33 cellular contexts compared by ENCODE assay signal in the genomic region with DNA sequence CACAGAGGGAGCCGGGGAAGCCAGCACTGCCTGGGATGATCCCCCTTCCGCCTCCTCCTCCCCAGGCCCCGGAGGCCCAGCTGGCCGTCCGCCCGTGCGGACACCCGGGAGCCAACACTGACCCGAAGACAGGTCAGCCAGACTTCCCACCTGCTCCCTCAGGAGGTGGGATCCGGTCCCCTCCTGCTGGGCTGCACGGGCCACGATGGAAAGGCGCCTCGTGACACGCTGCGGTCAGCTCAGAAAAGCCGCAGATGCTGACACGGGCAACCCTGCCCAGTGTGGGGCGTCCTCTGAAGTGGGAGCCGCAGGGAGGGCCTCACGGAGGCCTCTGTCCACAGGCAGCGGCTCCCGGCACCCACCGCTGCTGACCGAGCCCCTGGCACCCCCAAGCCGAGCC. TPM values are rescaled to one million over a fixed set of nuclear protein-coding genes. Genes with fewer than 3 reads are reported as not detected.
"Had no signal": no experiment of that assay in that cellular context is flagged by ENCODE, and none has a peak within 500 bp of the region (broad histone marks: within the 10 kb centered on the region; RNA-seq: fewer than 3 reads in every experiment).

No MANE protein-coding gene starts in this region.

- H3K4me3 Mint-ChIP-seq: activated B cell treated with CpG ODN at 0.5 μM for 24 hours; activated CD8-positive, alpha-beta T cell treated with anti-CD3 and anti-CD28 coated beads, Interleukin-2, amount 10 ng/mL, durations not matched to agents 7 days and 5 days; activated naive CD4-positive, alpha-beta T cell treated with anti-CD3 and anti-CD28 coated beads, Interleukin-2, amount 50 U/mL, for 24 hours; activated naive CD8-positive, alpha-beta T cell treated with anti-CD3 and anti-CD28 coated beads, Interleukin-2, amount 10 ng/mL, durations not matched to agents 7 days and 5 days; activated T-cell treated with anti-CD3 and anti-CD28 coated beads, Interleukin-2, amount 50 U/mL, for 24 hours had no signal

- H3K27me3 ChIP-seq: ascending aorta, body of pancreas had no signal

- DNase-seq: activated B cell treated with CpG ODN at 0.5 μM for 24 hours; activated CD4-positive, alpha-beta T cell treated with anti-CD3 and anti-CD28 coated beads for 1 hour; activated CD4-positive, alpha-beta T cell treated with anti-CD3 and anti-CD28 coated beads for 48 hours; activated CD4-positive, alpha-beta T cell treated with anti-CD3 and anti-CD28 coated beads, Interleukin-2, amount 50 U/mL, for 4 hours; activated CD8-positive, alpha-beta T cell treated with anti-CD3 and anti-CD28 coated beads, Interleukin-2, amount 10 ng/mL, durations not matched to agents 7 days and 5 days; activated gamma-delta T cell; activated naive CD4-positive, alpha-beta T cell treated with Interleukin-2 at 50 U/mL for 16 hours; activated naive CD8-positive, alpha-beta T cell treated with anti-CD3 and anti-CD28 coated beads, Interleukin-2, amount 10 ng/mL, durations not matched to agents 7 days and 5 days; activated T-cell treated with anti-CD3 and anti-CD28 coated beads, Interleukin-2, amount 50 U/mL, for 24 hours; amygdala; cerebellar nuclear complex; MM.1S; MV-4-11; NCI-H1436 treated with DMSO at 0.1 percent for 48 hours; NCI-H1694 treated with DMSO at 0.1 percent for 48 hours; NCI-H2029 treated with DMSO at 0.1 percent for 48 hours; NCI-H2107; NCI-H446; NCI-H510A treated with DMSO at 0.1 percent for 48 hours; NCI-H82; Right ventricle myocardium superior; SW 1271; T-helper 1 cell; T-helper 2 cell; T-helper 9 cell had no signal

- H3K4me1 ChIP-seq: breast epithelium had no signal

- H3K27ac Mint-ChIP-seq: activated CD8-positive, alpha-beta T cell treated with anti-CD3 and anti-CD28 coated beads, Interleukin-2, amount 10 ng/mL, durations not matched to agents 7 days and 5 days; activated naive CD4-positive, alpha-beta T cell treated with anti-CD3 and anti-CD28 coated beads, Interleukin-2, amount 50 U/mL, for 24 hours; activated naive CD8-positive, alpha-beta T cell treated with anti-CD3 and anti-CD28 coated beads, Interleukin-2, amount 10 ng/mL, durations not matched to agents 7 days and 5 days; activated T-cell treated with anti-CD3 and anti-CD28 coated beads, Interleukin-2, amount 50 U/mL, for 24 hours; activated T-helper 2 cell treated with anti-CD3 and anti-CD28 coated beads, Interferon-gamma antibody, Interleukin-2, Interleukin-4, amounts not matched to agents 10 μg/mL and 5 μg/mL and 100 μg/mL, durations not matched to agents 14 hours and 24 hours and 36 hours had no signal

- H3K36me3 Mint-ChIP-seq: activated naive CD4-positive, alpha-beta T cell treated with anti-CD3 and anti-CD28 coated beads, Interleukin-2, amount 50 U/mL, for 24 hours; activated naive CD8-positive, alpha-beta T cell treated with anti-CD3 and anti-CD28 coated beads, Interleukin-2, amount 10 ng/mL, durations not matched to agents 7 days and 5 days had no signal

- H3K9me3 Mint-ChIP-seq: activated B cell treated with CpG ODN at 0.5 μM for 24 hours; activated naive CD4-positive, alpha-beta T cell treated with anti-CD3 and anti-CD28 coated beads, Interleukin-2, amount 50 U/mL, for 24 hours; activated T-cell treated with anti-CD3 and anti-CD28 coated beads, Interleukin-2, amount 50 U/mL, for 24 hours had no signal

- H3K27ac ChIP-seq: ascending aorta, breast epithelium, KMS-11, VCaP had no signal

- H3K4me1 Mint-ChIP-seq: activated naive CD4-positive, alpha-beta T cell treated with anti-CD3 and anti-CD28 coated beads, Interleukin-2, amount 50 U/mL, for 24 hours; activated naive CD8-positive, alpha-beta T cell treated with anti-CD3 and anti-CD28 coated beads, Interleukin-2, amount 10 ng/mL, durations not matched to agents 7 days and 5 days had no signal

- H3K36me3 ChIP-seq: ascending aorta, breast epithelium had no signal

- H3K4me2 ChIP-seq: KMS-11 had no signal

- H3K9ac ChIP-seq: KMS-11 had no signal

- ATAC-seq: activated CD8-positive, alpha-beta T cell treated with anti-CD3 and anti-CD28 coated beads, Interleukin-2, amount 10 ng/mL, durations not matched to agents 7 days and 5 days; body of pancreas had no signal

- H3K27me3 Mint-ChIP-seq: activated B cell treated with CpG ODN at 0.5 μM for 24 hours; activated naive CD4-positive, alpha-beta T cell treated with anti-CD3 and anti-CD28 coated beads, Interleukin-2, amount 50 U/mL, for 24 hours; activated naive CD8-positive, alpha-beta T cell treated with anti-CD3 and anti-CD28 coated beads, Interleukin-2, amount 10 ng/mL, durations not matched to agents 7 days and 5 days had no signal

- H3K4me3 ChIP-seq: ascending aorta, body of pancreas, breast epithelium had no signal

- H3K9me3 ChIP-seq: ascending aorta, body of pancreas, breast epithelium had no signal

RNA-seq across cellular contexts. Expression of gene CBFA2T3, which starts 49.3 kb away (rescaled TPM):
- total RNA-seq: activated CD8-positive, alpha-beta T cell treated with anti-CD3 and anti-CD28 coated beads, Interleukin-2, amount 10 ng/mL, durations not matched to agents 7 days and 5 days; LHCN-M2 had no signal
